Comparison of ENCODE assay signal across 20 cellular contexts in the genomic region with DNA sequence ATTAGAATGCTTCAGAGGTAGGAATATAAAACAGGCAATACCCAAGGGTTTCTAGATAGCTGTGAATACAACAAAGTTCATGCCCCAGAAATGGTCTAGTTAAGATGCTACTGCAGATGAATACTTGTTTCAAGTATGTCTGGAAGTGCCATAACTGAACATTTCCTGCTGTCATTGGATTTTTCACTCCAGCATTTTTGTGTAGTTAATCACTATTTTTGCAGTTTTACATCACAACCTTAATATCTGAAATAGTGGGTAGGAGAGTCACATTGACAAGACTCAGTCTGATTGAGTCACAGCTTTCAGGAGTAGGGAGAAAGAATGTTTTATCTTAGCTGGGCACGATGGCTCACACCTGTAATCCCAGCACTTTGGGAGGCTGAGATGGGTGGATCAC.
A peak's percentile ranks its signal among the peaks of the same experiment; 100 is the strongest.
DNase-seq lines count a peak whose midpoint lies in the region; ATAC-seq, FAIRE-seq and TF ChIP-seq lines count a peak whose summit lies in the region.
"Had no signal": no experiment of that assay in that cellular context is flagged by ENCODE, and none has a peak within 500 bp of the region (broad histone marks: within the 10 kb centered on the region; RNA-seq: fewer than 3 reads in every experiment).

No MANE protein-coding gene starts in this region.

- DNase-seq in AG04449 (ENCODE audit: low read depth, low spot score), result peak; percentile 86
- peak; percentile 79 for DNase-seq in HT1080 (ENCODE audit: low read depth)
- DNase-seq in bronchial epithelial cell (ENCODE audit: low read depth), result peak; percentile 76
- DNase-seq in keratinocyte (ENCODE audit: low read depth, low spot score), result peak; percentile 4
- no peak for DNase-seq in thyroid gland
- no peak for DNase-seq in NCI-H2107 (lab: John Stamatoyannopoulos, UW)
- DNase-seq in NCI-H1417 (lab: John Stamatoyannopoulos, UW), result no peak
- DNase-seq: activated CD4-positive, CD25-positive, alpha-beta regulatory T cell treated with anti-CD3 and anti-CD28 coated beads, Interleukin-2, amount 50 U/mL, for 72 hours; activated CD8-positive, alpha-beta memory T cell treated with anti-CD3 and anti-CD28 coated beads, Interleukin-2, amount 50 U/mL, for 48 hours; Calu3; cerebellar nuclear complex; NCI-H2081; NCI-H82; stimulated activated CD4-positive, alpha-beta T cell treated with anti-CD3 and anti-CD28 coated beads, Interleukin-4, amount 100 ng/mL, for 1 hour; T-helper 2 cell; upper lobe of right lung had no signal

- no peak for FAIRE-seq in bronchial epithelial cell (lab: Jason Lieb, UNC)
- FAIRE-seq in keratinocyte (lab: Jason Lieb, UNC), result no peak

- no peaks in the 10 kb centered on the region for H3K9me3 ChIP-seq in keratinocyte (ENCODE audit: control insufficient read depth, low read depth, low read length)
- no peaks in the 10 kb centered on the region for H3K9me3 ChIP-seq in thyroid gland
- H3K9me3 ChIP-seq: right atrium auricular region, upper lobe of right lung had no signal

- dilution Hi-C loops in keratinocyte (cut with MboI; ENCODE audit: extremely low pct_ligation_motif_present, low sequenced_read_pairs), result no loop called here

- H3K27me3 ChIP-seq in bronchial epithelial cell (ENCODE audit: control insufficient read depth, insufficient read depth, low read length) (no peaks in the 10 kb centered on the region), keratinocyte (ENCODE audit: control insufficient read depth, extremely low read depth, insufficient read depth, low read length) (no peaks in the 10 kb centered on the region), thyroid gland (no peaks in the 10 kb centered on the region)
- H3K27me3 ChIP-seq: right atrium auricular region, upper lobe of right lung had no signal

- no peak for TF ChIP-seq POLR2A in thyroid gland (IDR thresholded peaks at IDR 0.05)

- H3K4me3 ChIP-seq in AG04449 (ENCODE audit: low read depth, low read length) (no peak overlapping the region), bronchial epithelial cell (ENCODE audit: low read depth, low read length) (no peak overlapping the region), keratinocyte (ENCODE audit: control insufficient read depth in 2 of 3, extremely low read depth in 1 of 3, insufficient read depth in 2 of 3, low read depth in 1 of 3, low read length in 3 of 3) (no peak overlapping the region), thyroid gland (replicated peaks in 1 of 3) (no peak overlapping the region)
- H3K4me3 ChIP-seq: lung, right atrium auricular region, upper lobe of right lung had no signal

- no peaks in the 10 kb centered on the region for H3K9me1 ChIP-seq in keratinocyte (ENCODE audit: control insufficient read depth, extremely low read depth, insufficient read depth, low read length)

- CTCF ChIA-PET in AG04449 (lab: Yijun Ruan, JAX), result interaction anchor here (1.2 to 1.4 kb wide), 2 partner anchors 13 to 18 kb away, joined by 3 to 4 read pairs; no protein-coding TSS in a partner anchor

- H3K36me3 ChIP-seq in bronchial epithelial cell (ENCODE audit: control insufficient read depth, insufficient read depth, low read length) (no peaks in the 10 kb centered on the region), keratinocyte (ENCODE audit: control insufficient read depth in 2 of 2, extremely low read depth in 1 of 2, insufficient read depth in 2 of 2, low read length in 2 of 2) (no peaks in the 10 kb centered on the region), thyroid gland (no peaks in the 10 kb centered on the region)
- H3K36me3 ChIP-seq: right atrium auricular region, upper lobe of right lung had no signal

- no peaks in the 10 kb centered on the region for H3K79me2 ChIP-seq in keratinocyte (ENCODE audit: control insufficient read depth, insufficient read depth, low read length)

- no peaks in the 10 kb centered on the region for H3K4me1 ChIP-seq in keratinocyte (ENCODE audit: control insufficient read depth, extremely low read depth, insufficient read depth, low read length)
- H3K4me1 ChIP-seq in thyroid gland, result no peaks in the 10 kb centered on the region
- H3K4me1 ChIP-seq: upper lobe of right lung had no signal

- no peak overlapping the region for H2AFZ ChIP-seq in keratinocyte (ENCODE audit: control insufficient read depth, low read length)

- no peak overlapping the region for H3K9ac ChIP-seq in keratinocyte (ENCODE audit: control insufficient read depth, extremely low read depth, insufficient read depth, low read length)

- H3K27ac ChIP-seq in keratinocyte (ENCODE audit: control insufficient read depth, insufficient read depth, low read length) (no peak overlapping the region), thyroid gland (no peak overlapping the region)
- H3K27ac ChIP-seq: right atrium auricular region, upper lobe of right lung had no signal

- H4K20me1 ChIP-seq in keratinocyte (ENCODE audit: control insufficient read depth, extremely low read depth, insufficient read depth, low read length), result no peaks in the 10 kb centered on the region

- no peak for TF ChIP-seq CTCF in AG04449 (IDR thresholded peaks at IDR 0.05; ENCODE audit: insufficient read depth, low read length, missing control alignments)
- TF ChIP-seq CTCF in bronchial epithelial cell (IDR thresholded peaks at IDR 0.05; ENCODE audit: insufficient read depth, low read length, severe bottlenecking), result no peak
- TF ChIP-seq CTCF in keratinocyte (optimal IDR thresholded peaks at IDR 0.05 in 1 of 3, IDR thresholded peaks at IDR 0.05 in 1 of 3, conservative IDR thresholded peaks at IDR 0.05 in 1 of 3; ENCODE audit: extremely low read depth in 1 of 3, insufficient read depth in 2 of 3, low read length in 3 of 3), result no peak
- no peak for TF ChIP-seq CTCF in thyroid gland (IDR thresholded peaks at IDR 0.05)

- POLR2A ChIA-PET in AG04449 (lab: Yijun Ruan, JAX), result interaction anchor here (0.6 to 1.2 kb wide), 3 partner anchors 18 to 126 kb away, joined by 3 read pairs; a partner anchor contains a TSS

- ATAC-seq in HG02870 (IDR thresholded peaks at IDR 0.05; ENCODE audit: unreplicated experiment), result no peak
- ATAC-seq: esophagus mucosa, upper lobe of right lung had no signal

- intact Hi-C loops in thyroid gland (cut with DNase I), result no loop called here

- no peak overlapping the region for H3K4me2 ChIP-seq in keratinocyte (ENCODE audit: control insufficient read depth, extremely low read depth, insufficient read depth, low read depth, low read length)

- WGBS in thyroid gland, 2 donors, result 78 to 100% methylated on average over 1 of the region's 1 CpG

Comparison
In these comparisons a context has a peak if more than half of its experiments do, and no peak if none do; other contexts are left out.
1. DNase-seq: peak in AG04449 (single experiment), HT1080 (single experiment), bronchial epithelial cell (single experiment) and keratinocyte (single experiment); none in thyroid gland (0 of 2), NCI-H2107 (single experiment) and NCI-H1417 (0 of 3).